Comparison of ENCODE assay signal across 9 cellular contexts in the genomic region with DNA sequence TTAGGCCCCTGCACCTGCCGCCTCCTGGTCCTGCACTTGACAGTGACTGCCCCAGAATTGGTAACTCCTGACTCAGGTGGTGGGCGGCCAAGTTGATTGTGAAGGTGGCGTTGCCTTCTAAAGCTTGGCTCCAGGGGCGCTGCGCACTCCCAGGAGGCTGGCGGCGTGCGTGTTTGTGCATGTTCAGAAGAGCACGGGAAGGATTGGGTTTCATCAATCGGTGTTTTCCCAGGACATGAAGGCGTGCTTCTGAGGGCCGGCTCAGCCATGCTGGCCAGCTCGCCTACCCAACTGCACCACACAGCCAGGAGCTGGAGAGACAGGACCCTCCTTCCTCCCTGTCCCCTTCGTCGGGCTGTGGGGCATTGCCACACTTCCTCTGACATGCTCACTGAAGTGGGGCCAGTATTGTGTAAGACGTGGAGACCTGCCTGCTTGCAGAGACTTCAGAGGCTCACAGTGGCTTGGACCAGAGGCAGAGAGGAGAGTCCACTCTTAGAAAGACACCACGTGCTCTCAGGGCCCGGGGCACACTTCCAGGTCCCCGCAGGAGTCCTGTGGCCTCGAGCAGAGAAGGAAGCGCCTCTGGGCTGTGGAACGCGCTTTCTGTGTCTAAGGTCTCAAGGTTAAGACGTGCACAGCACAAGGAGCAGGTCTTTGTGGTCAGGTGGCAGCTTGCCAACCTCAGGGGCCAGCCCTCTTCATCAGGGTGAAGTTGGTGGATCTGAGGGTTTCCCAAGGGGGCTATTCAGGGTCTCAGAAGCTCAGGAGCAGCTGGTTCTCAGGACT. TPM values are rescaled to one million over a fixed set of nuclear protein-coding genes. Genes with fewer than 3 reads are reported as not detected.
A peak's percentile ranks its signal among the peaks of the same experiment; 100 is the strongest.
DNase-seq lines count a peak whose midpoint lies in the region; ATAC-seq and TF ChIP-seq lines count a peak whose summit lies in the region.
"Had no signal": no experiment of that assay in that cellular context is flagged by ENCODE, and none has a peak within 500 bp of the region (broad histone marks: within the 10 kb centered on the region; RNA-seq: fewer than 3 reads in every experiment).

No MANE protein-coding gene starts in this region.

- H3K27me3 ChIP-seq in naive thymus-derived CD4-positive, alpha-beta T cell (ENCODE audit: control insufficient read depth in 2 of 2, insufficient read depth in 2 of 2, low read length in 2 of 2), result no peaks in the 10 kb centered on the region
- no peaks in the 10 kb centered on the region for H3K27me3 ChIP-seq in SJCRH30

- H3K9me3 ChIP-seq in naive thymus-derived CD4-positive, alpha-beta T cell (ENCODE audit: control insufficient read depth in 2 of 3, low read length in 3 of 3), result no peaks in the 10 kb centered on the region
- H3K9me3 ChIP-seq in SJCRH30 (replicated peaks), result no peaks in the 10 kb centered on the region

- no peaks in the 10 kb centered on the region for H3K9me3 Mint-ChIP-seq in Calu3 (ENCODE audit: low read depth, unreplicated experiment)
- H3K9me3 Mint-ChIP-seq in MCF 10A (ENCODE audit: unreplicated experiment), result no peaks in the 10 kb centered on the region
- H3K9me3 Mint-ChIP-seq in nephron progenitor cell, result no peaks in the 10 kb centered on the region
- peaks cover 0 to 1% (median 0%) of the 10 kb centered on the region in 11 donors for H3K9me3 Mint-ChIP-seq in naive thymus-derived CD4-positive, alpha-beta T cell

- peak overlapping the region; percentile 83 for H3K27ac Mint-ChIP-seq in Calu3 (ENCODE audit: unreplicated experiment)
- peak overlapping the region; percentile 59 for H3K27ac Mint-ChIP-seq in MCF 10A (ENCODE audit: low read depth, unreplicated experiment)
- H3K27ac Mint-ChIP-seq in nephron progenitor cell, result no peak overlapping the region
- peak overlapping the region in 3 of 9 donors; percentile 5 to 57 (median 48) for H3K27ac Mint-ChIP-seq in naive thymus-derived CD4-positive, alpha-beta T cell

- peaks cover 0 to 22% (median 0%) of the 10 kb centered on the region in 3 experiments for H3K36me3 ChIP-seq in naive thymus-derived CD4-positive, alpha-beta T cell (ENCODE audit: control insufficient read depth in 2 of 3, insufficient read depth in 3 of 3, low read length in 3 of 3)
- H3K36me3 ChIP-seq in SJCRH30, result no peaks in the 10 kb centered on the region

- intact Hi-C loops in Calu3 (cut with micrococcal nuclease; ENCODE audit: unreplicated experiment), result loop anchor here (2.0 kb wide), 1 partner anchor 44 kb away; a partner anchor contains a TSS
- intact Hi-C loops in MCF 10A (cut with micrococcal nuclease), result loop anchor here (2.0 kb wide), 1 partner anchor 44 kb away; a partner anchor contains a TSS
- intact Hi-C loops in naive thymus-derived CD4-positive, alpha-beta T cell (cut with micrococcal nuclease), result no loop called here

- TF ChIP-seq CTCF in Calu3 (IDR thresholded peaks at IDR 0.05; ENCODE audit: unreplicated experiment), result no peak
- TF ChIP-seq CTCF in MCF 10A (IDR thresholded peaks at IDR 0.05; ENCODE audit: unreplicated experiment), result peak; percentile 63
- no peak for TF ChIP-seq CTCF in nephron progenitor cell (IDR thresholded peaks at IDR 0.05)

- POLR2A ChIA-PET in MCF 10A (lab: Yijun Ruan, JAX), result interaction anchor here (0.6 to 5.7 kb wide), 20 partner anchors 10 to 539 kb away, joined by 3 to 88 read pairs (median 6); a partner anchor contains a TSS
- POLR2A ChIA-PET in naive thymus-derived CD4-positive, alpha-beta T cell (lab: Charles Lee), result interaction anchor here (0.5 to 0.8 kb wide), 2 partner anchors 20 to 59 kb away, joined by 3 read pairs; no protein-coding TSS in a partner anchor

- H3K4me1 Mint-ChIP-seq in Calu3 (ENCODE audit: low read depth, unreplicated experiment), result peaks cover 59% of the 10 kb centered on the region
- H3K4me1 Mint-ChIP-seq in MCF 10A (ENCODE audit: insufficient read depth, unreplicated experiment), result peaks cover 55% of the 10 kb centered on the region
- H3K4me1 Mint-ChIP-seq in nephron progenitor cell, result peaks cover 60% of the 10 kb centered on the region
- H3K4me1 Mint-ChIP-seq in naive thymus-derived CD4-positive, alpha-beta T cell, result peaks cover 23 to 49% (median 41%) of the 10 kb centered on the region in 7 donors

- H3K4me3 ChIP-seq in naive thymus-derived CD4-positive, alpha-beta T cell (ENCODE audit: low read length), result no peak overlapping the region
- H3K4me3 ChIP-seq in SJCRH30, result no peak overlapping the region
- H3K4me3 ChIP-seq: GM12878 had no signal

- no peak for ATAC-seq in naive thymus-derived CD4-positive, alpha-beta T cell
- no peak for ATAC-seq in HG02884 (IDR thresholded peaks at IDR 0.05; ENCODE audit: unreplicated experiment)
- ATAC-seq in GM21576 (IDR thresholded peaks at IDR 0.05; ENCODE audit: unreplicated experiment), result no peak
- ATAC-seq: GM12878 had no signal

- H3K27me3 Mint-ChIP-seq in Calu3 (ENCODE audit: unreplicated experiment) (no peaks in the 10 kb centered on the region), MCF 10A (ENCODE audit: insufficient read depth, unreplicated experiment) (no peaks in the 10 kb centered on the region), nephron progenitor cell (ENCODE audit: low read depth, poor library complexity) (peaks cover 3% of the 10 kb centered on the region)
- H3K27me3 Mint-ChIP-seq in naive thymus-derived CD4-positive, alpha-beta T cell, result no peaks in the 10 kb centered on the region

- DNase-seq in Calu3 (peak; percentile 51), NCI-H187 (lab: John Stamatoyannopoulos, UW) (peak; percentile 86), MCF 10A (ENCODE audit: unreplicated experiment) (peak; percentile 97), nephron progenitor cell (no peak), SJCRH30 (no peak)
- no peak for DNase-seq in naive thymus-derived CD4-positive, alpha-beta T cell

- H3K27ac ChIP-seq in naive thymus-derived CD4-positive, alpha-beta T cell (ENCODE audit: low read depth, low read length), result no peak overlapping the region
- H3K27ac ChIP-seq in SJCRH30, result no peak overlapping the region

- H3K36me3 Mint-ChIP-seq in Calu3 (ENCODE audit: insufficient read depth, unreplicated experiment) (peaks cover 86% of the 10 kb centered on the region), MCF 10A (ENCODE audit: insufficient read depth, unreplicated experiment) (peaks cover 65% of the 10 kb centered on the region), nephron progenitor cell (ENCODE audit: low read depth) (peaks cover 22% of the 10 kb centered on the region)
- H3K36me3 Mint-ChIP-seq in naive thymus-derived CD4-positive, alpha-beta T cell, result peaks cover 0 to 11% (median 0%) of the 10 kb centered on the region in 5 donors

- peaks cover 14 to 17% of the 10 kb centered on the region in 2 donors for H3K4me1 ChIP-seq in naive thymus-derived CD4-positive, alpha-beta T cell (ENCODE audit: control insufficient read depth in 2 of 2, insufficient read depth in 2 of 2, low read length in 2 of 2)
- H3K4me1 ChIP-seq in SJCRH30, result no peaks in the 10 kb centered on the region

- BruUV-seq in Calu3 (replicated peaks; lab: Mats Ljungman, UMichigan) (no TSS peak), MCF 10A (replicated peaks; lab: Mats Ljungman, UMichigan) (no TSS peak)

- peak overlapping the region; percentile 92 for H3K4me3 Mint-ChIP-seq in Calu3 (ENCODE audit: low read depth, unreplicated experiment)
- H3K4me3 Mint-ChIP-seq in MCF 10A (ENCODE audit: unreplicated experiment), result peak overlapping the region; percentile 91
- peak overlapping the region; percentile 91 for H3K4me3 Mint-ChIP-seq in nephron progenitor cell
- H3K4me3 Mint-ChIP-seq in naive thymus-derived CD4-positive, alpha-beta T cell, result no peak overlapping the region

- CTCF ChIA-PET in Calu3 (lab: Charles Lee) (interaction anchor here (0.5 to 1.5 kb wide), 9 partner anchors 7 to 495 kb away, joined by 3 to 8 read pairs (median 3); a partner anchor contains a TSS), MCF 10A (lab: Yijun Ruan, JAX) (interaction anchor here (0.6 to 1.8 kb wide), 17 partner anchors 13 to 242 kb away, joined by 3 to 18 read pairs (median 4); a partner anchor contains a TSS)
- CTCF ChIA-PET in naive thymus-derived CD4-positive, alpha-beta T cell (lab: Charles Lee), result no interaction called here

RNA-seq across cellular contexts. Expression of a gene that starts 2.8 kb away (rescaled TPM):
- total RNA-seq in Calu3 (2022) (35.6 and 36.5 TPM in 2 replicates), MCF 10A (2022) (17.1 and 17.7 TPM in 2 replicates)
- 10 to 100 TPM; 15.8 to 23.2 (median 17.8) TPM for total RNA-seq in naive thymus-derived CD4-positive, alpha-beta T cell
- 10 to 100 TPM in 1 of 2 donors, 1 to 10 TPM in 1; 7.9 to 17.5 TPM for polyA plus RNA-seq in naive thymus-derived CD4-positive, alpha-beta T cell
- total RNA-seq in SJCRH30 (2014; rRNA removed; shearing (Covaris generic)), result 13.2 and 14.4 TPM in 2 replicates

RNA-seq across cellular contexts. Expression of a gene that starts 22.9 kb away (rescaled TPM):
- 101 and 106 TPM in 2 replicates for total RNA-seq in Calu3 (2022)
- 45.6 and 47.4 TPM in 2 replicates for total RNA-seq in MCF 10A (2022)
- total RNA-seq in naive thymus-derived CD4-positive, alpha-beta T cell, result 10 to 100 TPM; 27.1 to 63.0 (median 45.1) TPM
- 10 to 100 TPM; 12.3 to 16.2 TPM for polyA plus RNA-seq in naive thymus-derived CD4-positive, alpha-beta T cell
- total RNA-seq in SJCRH30 (2014; rRNA removed; shearing (Covaris generic)), result 20.9 and 24.4 TPM in 2 replicates

RNA-seq across cellular contexts. Expression of a gene that starts 25.9 kb away (rescaled TPM):
- not detected in 2 replicates for total RNA-seq in Calu3 (2022)
- total RNA-seq in MCF 10A (2022), result not detected in 2 replicates
- total RNA-seq in naive thymus-derived CD4-positive, alpha-beta T cell, result 1 to 10 TPM; 1.6 to 5.8 (median 3.2) TPM
- polyA plus RNA-seq in naive thymus-derived CD4-positive, alpha-beta T cell, result 1 to 10 TPM; 4.6 to 5.1 TPM
- total RNA-seq in SJCRH30 (2014; rRNA removed; shearing (Covaris generic)), result 0.08 TPM in 1 of 2 replicates, not detected in the other

RNA-seq across cellular contexts. Expression of a gene that starts 32.5 kb away (rescaled TPM):
- not detected in 2 replicates for total RNA-seq in Calu3 (2022)
- not detected in 2 replicates for total RNA-seq in MCF 10A (2022)
- total RNA-seq in naive thymus-derived CD4-positive, alpha-beta T cell, result not detected
- polyA plus RNA-seq in naive thymus-derived CD4-positive, alpha-beta T cell, result not detected
- not detected in 2 replicates for total RNA-seq in SJCRH30 (2014; rRNA removed; shearing (Covaris generic))
- total RNA-seq: GM12878 had no signal
- polyA plus RNA-seq: GM12878 had no signal

RNA-seq across cellular contexts. Expression of a gene that starts 38.1 kb away (rescaled TPM):
- total RNA-seq in Calu3 (2022), result 0.66 and 0.90 TPM in 2 replicates
- total RNA-seq in MCF 10A (2022), result 0.14 and 0.17 TPM in 2 replicates
- under 1 TPM; 0.34 to 0.81 (median 0.56) TPM for total RNA-seq in naive thymus-derived CD4-positive, alpha-beta T cell
- not detected for polyA plus RNA-seq in naive thymus-derived CD4-positive, alpha-beta T cell
- 0.04 and 0.05 TPM in 2 replicates for total RNA-seq in SJCRH30 (2014; rRNA removed; shearing (Covaris generic))

Comparison
In these comparisons a context has a peak if more than half of its experiments do, and no peak if none do; other contexts are left out.
1. DNase-seq: peak in Calu3 (single experiment), NCI-H187 (2 of 2) and MCF 10A (single experiment); none in nephron progenitor cell (single experiment), naive thymus-derived CD4-positive, alpha-beta T cell (0 of 9) and SJCRH30 (0 of 2).
2. H3K4me3 Mint-ChIP-seq: peak in Calu3 (single experiment), MCF 10A (single experiment) and nephron progenitor cell (single experiment); none in naive thymus-derived CD4-positive, alpha-beta T cell (0 of 10).
3. intact Hi-C loops: an anchor here in Calu3 (2.0 kb wide) and MCF 10A (2.0 kb wide); none called in naive thymus-derived CD4-positive, alpha-beta T cell.